Comparison of ENCODE assay signal across 1 cellular context in genomic region chr16:1964506-1965471, GRCh38.
A peak's percentile ranks its signal among the peaks of the same experiment; 100 is the strongest.
TF ChIP-seq lines count a peak whose summit lies in the region.

Gene RPS2, minus strand, starts transcription at chr16:1964826. Its CDS starts 201 bp downstream, at chr16:1964625.

TF ChIP-seq in K562, 482 proteins besides CTCF, POLR2A, EP300 and RAD21 (continued from another document and continues in another):
- peak; percentile 91; the same call in 1 of the 2 replicates for TF ChIP-seq ARID4B (CRISPR knock-in tag; IDR thresholded peaks at IDR 0.05)
- 0 out of 2 replicates have a peak, but pooled peaks have one; percentile 53 for TF ChIP-seq JUND (IDR thresholded peaks at IDR 0.05; ENCODE audit: borderline replicate concordance, low read depth, low read length)
- no peak for TF ChIP-seq JUND (tag; IDR thresholded peaks at IDR 0.05; ENCODE audit: borderline replicate concordance, low read depth, low read length)
- TF ChIP-seq ELK3 (CRISPR knock-in tag; IDR thresholded peaks at IDR 0.05): no peak
- TF ChIP-seq SREBF1 (IDR thresholded peaks at IDR 0.05; ENCODE audit: borderline replicate concordance, low read depth, low read length): no peak
- no peak for TF ChIP-seq BDP1 (IDR thresholded peaks at IDR 0.05; ENCODE audit: insufficient read depth, insufficient read length)
- no peak for TF ChIP-seq ETV6 (IDR thresholded peaks at IDR 0.05; ENCODE audit: borderline replicate concordance in 1 of 2, low read depth in 2 of 2, low read length in 1 of 2)
- no peak for TF ChIP-seq ETV6 (CRISPR knock-in tag; IDR thresholded peaks at IDR 0.05; ENCODE audit: borderline replicate concordance)
- TF ChIP-seq NFRKB (IDR thresholded peaks at IDR 0.05; ENCODE audit: low read depth): peak; percentile 49
- TF ChIP-seq SMAD3 (CRISPR knock-in tag; conservative IDR thresholded peaks at IDR 0.05): peak; percentile 68; the same call in 1 of the 2 replicates
- TF ChIP-seq FOS (IDR thresholded peaks at IDR 0.05; ENCODE audit: extremely low read depth, insufficient read length): peak; percentile 75
- no peak for TF ChIP-seq MITF (IDR thresholded peaks at IDR 0.05)
- peak; percentile 52 for TF ChIP-seq XRCC5 (IDR thresholded peaks at IDR 0.05; ENCODE audit: low read depth, low read length)
- TF ChIP-seq FIP1L1 (IDR thresholded peaks at IDR 0.05; ENCODE audit: low read depth, low read length, poor library complexity, severe bottlenecking): peak; percentile 96
- TF ChIP-seq CGGBP1 (CRISPR knock-in tag; IDR thresholded peaks at IDR 0.05): no peak
- TF ChIP-seq IRF1 (CRISPR knock-in tag; IDR thresholded peaks at IDR 0.05; ENCODE audit: borderline replicate concordance): no peak
- TF ChIP-seq PML (IDR thresholded peaks at IDR 0.05; ENCODE audit: low read length): peak; percentile 96
- no peak for TF ChIP-seq ZBTB2 (IDR thresholded peaks at IDR 0.05)
- TF ChIP-seq ZNF785 (CRISPR knock-in tag; IDR thresholded peaks at IDR 0.05): no peak
- peak; percentile 47; the same call in 1 of the 2 replicates for TF ChIP-seq REST (CRISPR knock-in tag; IDR thresholded peaks at IDR 0.05; ENCODE audit: low read depth)
- TF ChIP-seq ZNF436 (CRISPR knock-in tag; IDR thresholded peaks at IDR 0.05): no peak
- peak; percentile 84; the same call in 1 of the 2 replicates for TF ChIP-seq HBP1 (CRISPR knock-in tag; IDR thresholded peaks at IDR 0.05)
- 0 out of 2 replicates have a peak, but pooled peaks have one; percentile 56 for TF ChIP-seq ESRRB (CRISPR knock-in tag; IDR thresholded peaks at IDR 0.05; ENCODE audit: borderline replicate concordance)
- no peak for TF ChIP-seq TAF15 (IDR thresholded peaks at IDR 0.05; ENCODE audit: low read depth, low read length)
- no peak for TF ChIP-seq ZNF699 (CRISPR knock-in tag; IDR thresholded peaks at IDR 0.05; ENCODE audit: insufficient replicate concordance)
- TF ChIP-seq NR2F6 (CRISPR knock-in tag; IDR thresholded peaks at IDR 0.05): 0 out of 2 replicates have a peak, but pooled peaks have one; percentile 57
- no peak for TF ChIP-seq HEY1 (CRISPR knock-in tag; IDR thresholded peaks at IDR 0.05; ENCODE audit: borderline replicate concordance)
- peak; percentile 98 for TF ChIP-seq ZZZ3 (IDR thresholded peaks at IDR 0.05)
- TF ChIP-seq ZNF668 (CRISPR knock-in tag; IDR thresholded peaks at IDR 0.05): no peak
- TF ChIP-seq MLLT1 (IDR thresholded peaks at IDR 0.05): peak in 1 of 2 experiments; percentile 38; a peak in 1 of 4 replicates
- TF ChIP-seq ZNF23 (CRISPR knock-in tag; IDR thresholded peaks at IDR 0.05): no peak
- TF ChIP-seq MTA3 (IDR thresholded peaks at IDR 0.05; ENCODE audit: borderline replicate concordance): peak; percentile 99
